In genomic region chr17:47733047-47733413, GRCh38 we compare ENCODE assay signal across 7 cellular contexts. TPM values are rescaled to one million over a fixed set of nuclear protein-coding genes. Genes with fewer than 3 reads are reported as not detected.
DNase-seq lines count a peak whose midpoint lies in the region; ATAC-seq lines count a peak whose summit lies in the region.

Gene TBX21 (plus strand): TSS chr17:47733236. CDS start chr17:47733455, 219 bp downstream.

- H3K27ac ChIP-seq in duodenal mucosa (ENCODE audit: low read depth, low read length) = no peak within 1 kb of the TSS

- intact Hi-C loops in activated CD4-positive, alpha-beta T cell treated with anti-CD3 and anti-CD28 coated beads, Interleukin-2, amount 10 ng/mL, durations not matched to agents 24 days and 14 days (cut with micrococcal nuclease) = loop anchor here (1.0 to 5.0 kb wide), 3 partner anchors 12 to 71 kb away; no protein-coding TSS in a partner anchor

- H3K9me3 Mint-ChIP-seq in activated CD4-positive, alpha-beta T cell treated with anti-CD3 and anti-CD28 coated beads, Interleukin-2, amount 10 ng/mL, durations not matched to agents 24 days and 14 days = no peaks in the 10 kb centered on the region

- peaks cover 70% of the 10 kb centered on the region for H3K4me1 Mint-ChIP-seq in activated CD4-positive, alpha-beta T cell treated with anti-CD3 and anti-CD28 coated beads, Interleukin-2, amount 10 ng/mL, durations not matched to agents 24 days and 14 days

- H3K36me3 Mint-ChIP-seq in activated CD4-positive, alpha-beta T cell treated with anti-CD3 and anti-CD28 coated beads, Interleukin-2, amount 10 ng/mL, durations not matched to agents 24 days and 14 days (ENCODE audit: low read depth) = peaks cover 35% of the 10 kb centered on the region

- ATAC-seq in GM18511 (IDR thresholded peaks at IDR 0.05; ENCODE audit: unreplicated experiment) (peak; percentile 59), HG02943 (IDR thresholded peaks at IDR 0.05; ENCODE audit: low read depth, unreplicated experiment) (peak; percentile 68)

- H3K27me3 Mint-ChIP-seq in activated CD4-positive, alpha-beta T cell treated with anti-CD3 and anti-CD28 coated beads, Interleukin-2, amount 10 ng/mL, durations not matched to agents 24 days and 14 days = no peaks in the 10 kb centered on the region

- H3K36me3 ChIP-seq in duodenal mucosa (ENCODE audit: control insufficient read depth in 1 of 2, insufficient read depth in 2 of 2, low read length in 2 of 2) = no peaks in the 10 kb centered on the region

- H3K27me3 ChIP-seq in duodenal mucosa (ENCODE audit: control insufficient read depth in 1 of 2, insufficient read depth in 2 of 2, low read length in 2 of 2) = peaks cover 44 to 47% of the 10 kb centered on the region in 2 donors

- H3K9me3 ChIP-seq in duodenal mucosa (ENCODE audit: control insufficient read depth in 1 of 2, low read length in 2 of 2) = no peaks in the 10 kb centered on the region

- H3K4me3 ChIP-seq in duodenal mucosa (ENCODE audit: low read depth in 1 of 2, low read length in 2 of 2) = peak within 1 kb of the TSS; percentile 65 to 66

- DNase-seq in NCI-H2171 treated with DMSO at 0.1 percent for 48 hours (lab: John Stamatoyannopoulos, UW) (peak; percentile 71), myocyte (ENCODE audit: low read depth) (peak; percentile 44)
- DNase-seq in activated CD4-positive, alpha-beta T cell treated with anti-CD3 and anti-CD28 coated beads, Interleukin-2, amount 10 ng/mL, durations not matched to agents 24 days and 14 days = peak; percentile 96
- peak; percentile 59 to 76 (median 70) for DNase-seq in stimulated activated naive CD4-positive, alpha-beta T cell (lab: John Stamatoyannopoulos, UW)

- peaks cover 0 to 9% of the 10 kb centered on the region in 2 donors for H3K4me1 ChIP-seq in duodenal mucosa (ENCODE audit: control insufficient read depth in 1 of 2, insufficient read depth in 2 of 2, low read length in 2 of 2)

- peak within 1 kb of the TSS; percentile 93 for H3K27ac Mint-ChIP-seq in activated CD4-positive, alpha-beta T cell treated with anti-CD3 and anti-CD28 coated beads, Interleukin-2, amount 10 ng/mL, durations not matched to agents 24 days and 14 days

- peak within 1 kb of the TSS; percentile 94 for H3K4me3 Mint-ChIP-seq in activated CD4-positive, alpha-beta T cell treated with anti-CD3 and anti-CD28 coated beads, Interleukin-2, amount 10 ng/mL, durations not matched to agents 24 days and 14 days

- H3K9ac ChIP-seq in duodenal mucosa (ENCODE audit: low read depth in 1 of 2, low read length in 2 of 2) = peak within 1 kb of the TSS; percentile 54 to 60

RNA-seq across cellular contexts. Expression of gene TBX21, which starts in this region (rescaled TPM):
- total RNA-seq in activated CD4-positive, alpha-beta T cell treated with anti-CD3 and anti-CD28 coated beads, Interleukin-2, amount 10 ng/mL, durations not matched to agents 24 days and 14 days = 63.0 and 66.4 TPM in 2 replicates
- not detected in 2 replicates for total RNA-seq in myocyte
- not detected for polyA plus RNA-seq in myocyte (2012)

Comparison
In these comparisons a context has a peak if more than half of its experiments do, and no peak if none do; other contexts are left out.
1. RNA of gene TBX21 (total RNA-seq): 63.0 to 66.4 TPM in activated CD4-positive, alpha-beta T cell treated with anti-CD3 and anti-CD28 coated beads, Interleukin-2, amount 10 ng/mL, durations not matched to agents 24 days and 14 days; not detected in myocyte; every median in the first group is over 10 times any median in the second.
2. Peak in DNase-seq in myocyte; RNA of the gene not detected or under 1 TPM.
3. DNase-seq: peak in every context shown above with its lines; median percentile 96 in activated CD4-positive, alpha-beta T cell treated with anti-CD3 and anti-CD28 coated beads, Interleukin-2, amount 10 ng/mL, durations not matched to agents 24 days and 14 days; 71 in NCI-H2171 treated with DMSO at 0.1 percent for 48 hours; 70 in stimulated activated naive CD4-positive, alpha-beta T cell; 44 in myocyte.